In the genomic region with DNA sequence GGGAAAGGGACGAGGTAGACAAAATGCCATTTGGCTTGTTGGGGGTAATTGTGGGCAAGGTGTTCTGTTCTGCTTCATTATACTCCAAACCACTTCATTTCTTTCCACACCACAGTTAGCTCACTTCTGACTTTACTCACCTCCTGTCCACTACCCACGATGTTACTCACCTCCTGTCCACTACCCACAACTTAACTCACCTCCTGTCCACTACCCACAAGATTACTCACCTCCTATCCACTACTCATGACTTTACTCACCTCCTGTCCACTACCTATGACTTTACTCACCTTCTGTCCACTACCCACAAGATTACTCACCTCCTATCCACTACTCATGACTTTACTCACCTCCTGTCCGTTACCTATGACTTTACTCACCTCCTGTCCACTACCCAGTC, we compare ENCODE assay signal across 1 cellular context.
TF ChIP-seq lines count a peak whose summit lies in the region.

No MANE protein-coding gene starts in this region.

TF ChIP-seq in GM23338, 12 proteins besides CTCF, POLR2A, EP300 and RAD21 (continued from another document):
- TF ChIP-seq, protein P1, sequence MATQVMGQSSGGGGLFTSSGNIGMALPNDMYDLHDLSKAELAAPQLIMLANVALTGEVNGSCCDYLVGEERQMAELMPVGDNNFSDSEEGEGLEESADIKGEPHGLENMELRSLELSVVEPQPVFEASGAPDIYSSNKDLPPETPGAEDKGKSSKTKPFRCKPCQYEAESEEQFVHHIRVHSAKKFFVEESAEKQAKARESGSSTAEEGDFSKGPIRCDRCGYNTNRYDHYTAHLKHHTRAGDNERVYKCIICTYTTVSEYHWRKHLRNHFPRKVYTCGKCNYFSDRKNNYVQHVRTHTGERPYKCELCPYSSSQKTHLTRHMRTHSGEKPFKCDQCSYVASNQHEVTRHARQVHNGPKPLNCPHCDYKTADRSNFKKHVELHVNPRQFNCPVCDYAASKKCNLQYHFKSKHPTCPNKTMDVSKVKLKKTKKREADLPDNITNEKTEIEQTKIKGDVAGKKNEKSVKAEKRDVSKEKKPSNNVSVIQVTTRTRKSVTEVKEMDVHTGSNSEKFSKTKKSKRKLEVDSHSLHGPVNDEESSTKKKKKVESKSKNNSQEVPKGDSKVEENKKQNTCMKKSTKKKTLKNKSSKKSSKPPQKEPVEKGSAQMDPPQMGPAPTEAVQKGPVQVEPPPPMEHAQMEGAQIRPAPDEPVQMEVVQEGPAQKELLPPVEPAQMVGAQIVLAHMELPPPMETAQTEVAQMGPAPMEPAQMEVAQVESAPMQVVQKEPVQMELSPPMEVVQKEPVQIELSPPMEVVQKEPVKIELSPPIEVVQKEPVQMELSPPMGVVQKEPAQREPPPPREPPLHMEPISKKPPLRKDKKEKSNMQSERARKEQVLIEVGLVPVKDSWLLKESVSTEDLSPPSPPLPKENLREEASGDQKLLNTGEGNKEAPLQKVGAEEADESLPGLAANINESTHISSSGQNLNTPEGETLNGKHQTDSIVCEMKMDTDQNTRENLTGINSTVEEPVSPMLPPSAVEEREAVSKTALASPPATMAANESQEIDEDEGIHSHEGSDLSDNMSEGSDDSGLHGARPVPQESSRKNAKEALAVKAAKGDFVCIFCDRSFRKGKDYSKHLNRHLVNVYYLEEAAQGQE (IDR thresholded peaks at IDR 0.05; ENCODE audit: unreplicated experiment): no peak
